In genomic region chr11:119381186-119381988, GRCh38 we compare ENCODE assay signal across 9 cellular contexts. TPM values are rescaled to one million over a fixed set of nuclear protein-coding genes. Genes with fewer than 3 reads are reported as not detected.
DNase-seq lines count a peak whose midpoint lies in the region; ATAC-seq and TF ChIP-seq lines count a peak whose summit lies in the region.
"Had no signal": no experiment of that assay in that cellular context is flagged by ENCODE, and none has a peak within 500 bp of the region (broad histone marks: within the 10 kb centered on the region; RNA-seq: fewer than 3 reads in every experiment).

TSS of gene USP2 (minus strand) at chr11:119381690. CDS start at chr11:119373480, 8,210 bp downstream.

- no peak within 1 kb of the TSS for H3K27ac Mint-ChIP-seq in activated CD4-positive, alpha-beta T cell treated with anti-CD3 and anti-CD28 coated beads, Interleukin-2, amount 10 ng/mL, durations not matched to agents 24 days and 14 days
- H3K27ac Mint-ChIP-seq: dendritic cell treated with granulocyte-macrophage colony-stimulating factor and Interleukin-4, amounts not matched to agents 40 ng/mL and 50 ng/mL, for 4 days had no signal

- intact Hi-C loops in activated CD4-positive, alpha-beta T cell treated with anti-CD3 and anti-CD28 coated beads, Interleukin-2, amount 10 ng/mL, durations not matched to agents 24 days and 14 days (cut with micrococcal nuclease), result loop anchor here (1.0 kb wide), 2 partner anchors 17 to 25 kb away; no protein-coding TSS in a partner anchor
- intact Hi-C loops in colonic mucosa (cut with DNase I), result no loop called here

- H3K4me3 ChIP-seq in BLaER1, result peak within 1 kb of the TSS; percentile 70
- peak within 1 kb of the TSS; percentile 51 for H3K4me3 ChIP-seq in colonic mucosa

- peaks cover 6% of the 10 kb centered on the region for H3K27me3 Mint-ChIP-seq in activated CD4-positive, alpha-beta T cell treated with anti-CD3 and anti-CD28 coated beads, Interleukin-2, amount 10 ng/mL, durations not matched to agents 24 days and 14 days

- H3K4me3 Mint-ChIP-seq in activated CD4-positive, alpha-beta T cell treated with anti-CD3 and anti-CD28 coated beads, Interleukin-2, amount 10 ng/mL, durations not matched to agents 24 days and 14 days, result no peak within 1 kb of the TSS
- H3K4me3 Mint-ChIP-seq: dendritic cell treated with granulocyte-macrophage colony-stimulating factor and Interleukin-4, amounts not matched to agents 40 ng/mL and 50 ng/mL, for 4 days had no signal

- peak within 1 kb of the TSS; percentile 93 for H3K4me2 ChIP-seq in BLaER1

- H3K4me1 Mint-ChIP-seq in activated CD4-positive, alpha-beta T cell treated with anti-CD3 and anti-CD28 coated beads, Interleukin-2, amount 10 ng/mL, durations not matched to agents 24 days and 14 days, result peaks cover 10% of the 10 kb centered on the region

- no peaks in the 10 kb centered on the region for H3K36me3 Mint-ChIP-seq in activated CD4-positive, alpha-beta T cell treated with anti-CD3 and anti-CD28 coated beads, Interleukin-2, amount 10 ng/mL, durations not matched to agents 24 days and 14 days (ENCODE audit: low read depth)

- TF ChIP-seq CTCF in colonic mucosa (IDR thresholded peaks at IDR 0.05), result peak; percentile 87

- ATAC-seq in GM19351 (IDR thresholded peaks at IDR 0.05; ENCODE audit: unreplicated experiment), result peak; percentile 99
- peak; percentile 92 for ATAC-seq in HG03469 (IDR thresholded peaks at IDR 0.05; ENCODE audit: unreplicated experiment)

- peaks cover 37% of the 10 kb centered on the region for H3K4me1 ChIP-seq in BLaER1
- no peaks in the 10 kb centered on the region for H3K4me1 ChIP-seq in colonic mucosa

- no peaks in the 10 kb centered on the region for H4K20me1 ChIP-seq in BLaER1

- no peaks in the 10 kb centered on the region for H3K36me3 ChIP-seq in BLaER1
- no peaks in the 10 kb centered on the region for H3K36me3 ChIP-seq in colonic mucosa

- H3K27ac ChIP-seq in BLaER1 (no peak within 1 kb of the TSS), colonic mucosa (no peak within 1 kb of the TSS), layer of hippocampus (ENCODE audit: low read depth, low read length) (peak within 1 kb of the TSS; percentile 81)

- H3K9me3 ChIP-seq in BLaER1, result no peaks in the 10 kb centered on the region
- no peaks in the 10 kb centered on the region for H3K9me3 ChIP-seq in colonic mucosa

- no peaks in the 10 kb centered on the region for H3K9me3 Mint-ChIP-seq in activated CD4-positive, alpha-beta T cell treated with anti-CD3 and anti-CD28 coated beads, Interleukin-2, amount 10 ng/mL, durations not matched to agents 24 days and 14 days
- H3K9me3 Mint-ChIP-seq: dendritic cell treated with granulocyte-macrophage colony-stimulating factor and Interleukin-4, amounts not matched to agents 40 ng/mL and 50 ng/mL, for 4 days had no signal

- no peaks in the 10 kb centered on the region for H3K27me3 ChIP-seq in BLaER1
- no peaks in the 10 kb centered on the region for H3K27me3 ChIP-seq in colonic mucosa
- no peaks in the 10 kb centered on the region for H3K27me3 ChIP-seq in layer of hippocampus (ENCODE audit: control insufficient read depth, insufficient read depth, low read length)

- peak within 1 kb of the TSS; percentile 73 for H3K9ac ChIP-seq in BLaER1
- peak within 1 kb of the TSS; percentile 60 to 68 for H3K9ac ChIP-seq in colonic mucosa (ENCODE audit: low read depth in 2 of 2, low read length in 2 of 2)

- peak; percentile 98 to 100 for DNase-seq in NCI-H526 (lab: John Stamatoyannopoulos, UW)
- peak; percentile 99 for DNase-seq in activated CD4-positive, alpha-beta T cell treated with anti-CD3 and anti-CD28 coated beads, Interleukin-2, amount 10 ng/mL, durations not matched to agents 24 days and 14 days
- peak; percentile 97 for DNase-seq in colonic mucosa
- peak; percentile 87 to 97 for DNase-seq in stimulated activated CD4-positive, alpha-beta T cell treated with anti-CD3 and anti-CD28 coated beads, Interleukin-1b, Interleukin-23, amount 100 ng/mL, for 1 hour (ENCODE audit: low read depth in 2 of 2)

RNA-seq across cellular contexts. Expression of gene USP2, which starts in this region (rescaled TPM):
- total RNA-seq in activated CD4-positive, alpha-beta T cell treated with anti-CD3 and anti-CD28 coated beads, Interleukin-2, amount 10 ng/mL, durations not matched to agents 24 days and 14 days, result 0.09 and 0.35 TPM in 2 replicates
- total RNA-seq in colonic mucosa, result 10 to 100 TPM in 1 of 2 donors, 1 to 10 TPM in 1; 7.9 to 11.6 TPM

Comparison
In these comparisons a context has a peak if more than half of its experiments do, and no peak if none do; other contexts are left out.
1. Peak in DNase-seq in activated CD4-positive, alpha-beta T cell treated with anti-CD3 and anti-CD28 coated beads, Interleukin-2, amount 10 ng/mL, durations not matched to agents 24 days and 14 days; RNA of the gene not detected or under 1 TPM.